1 cellular context compared by ENCODE assay signal in the genomic region with DNA sequence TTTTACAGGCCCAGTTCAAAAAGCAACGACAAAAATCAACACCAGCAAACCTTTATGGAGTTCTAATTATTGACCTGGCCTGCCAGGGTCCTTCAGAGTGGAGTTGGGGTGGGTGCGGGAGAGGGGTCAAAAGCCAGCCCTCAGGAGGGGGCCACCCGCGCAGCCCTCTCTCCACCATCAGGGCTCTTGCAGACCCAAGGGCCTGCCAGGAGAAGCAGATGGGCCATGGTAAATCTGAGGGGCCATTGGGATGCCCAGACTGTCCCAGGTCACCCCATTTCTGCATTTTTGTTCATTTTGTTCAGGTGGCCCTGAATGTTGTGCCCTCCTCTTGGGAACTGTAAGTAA.
TF ChIP-seq lines count a peak whose summit lies in the region.

No MANE protein-coding gene starts in this region.

TF ChIP-seq in H1, 55 proteins besides CTCF, POLR2A, EP300 and RAD21 (continued from another document):
- TF ChIP-seq EGR1 (IDR thresholded peaks at IDR 0.05; ENCODE audit: borderline replicate concordance, low read depth, low read length) (no peak), SUZ12 (IDR thresholded peaks at IDR 0.05; ENCODE audit: low read length) (no peak), ZNF274 (IDR thresholded peaks at IDR 0.05; ENCODE audit: borderline replicate concordance, extremely low read depth, low read length) (no peak)
TF ChIP-seq in H1: peak in this region for 0.
